Comparison of ENCODE assay signal across 14 cellular contexts in genomic region chr2:44929680-44930273, GRCh38. TPM values are rescaled to one million over a fixed set of nuclear protein-coding genes. Genes with fewer than 3 reads are reported as not detected.
DNase-seq lines count a peak whose midpoint lies in the region; ATAC-seq and TF ChIP-seq lines count a peak whose summit lies in the region.
"Had no signal": no experiment of that assay in that cellular context is flagged by ENCODE, and none has a peak within 500 bp of the region (broad histone marks: within the 10 kb centered on the region; RNA-seq: fewer than 3 reads in every experiment).

No MANE protein-coding gene starts in this region.

- peaks cover 47% of the 10 kb centered on the region for H3K27me3 Mint-ChIP-seq in activated naive CD8-positive, alpha-beta T cell
- H3K27me3 Mint-ChIP-seq in activated naive CD8-positive, alpha-beta T cell treated with anti-CD3 and anti-CD28 coated beads, Interleukin-2, amount 50 U/mL, for 24 hours: peaks cover 86% of the 10 kb centered on the region
- peaks cover 68% of the 10 kb centered on the region for H3K27me3 Mint-ChIP-seq in activated B cell treated with CpG ODN at 0.5 μM for 24 hours

- H3K27ac Mint-ChIP-seq in activated naive CD8-positive, alpha-beta T cell: no peak overlapping the region
- no peak overlapping the region for H3K27ac Mint-ChIP-seq in activated naive CD8-positive, alpha-beta T cell treated with anti-CD3 and anti-CD28 coated beads, Interleukin-2, amount 50 U/mL, for 24 hours
- H3K27ac Mint-ChIP-seq in activated B cell treated with CpG ODN at 0.5 μM for 24 hours: peak overlapping the region; percentile 30
- H3K27ac Mint-ChIP-seq: stimulated activated memory B cell treated with anti-CD40 and anti-IgM and Interleukin-4, amounts not matched to agents 10 μg/mL and 1 μg/mL and 100 μg/mL, for 72 hours had no signal

- H3K4me3 ChIP-seq in suprapubic skin: peak overlapping the region; percentile 42

- WGBS in suprapubic skin: 6% methylated on average over 44 of the region's 44 CpGs

- H3K4me1 Mint-ChIP-seq in activated naive CD8-positive, alpha-beta T cell (ENCODE audit: low read depth): peaks cover 34% of the 10 kb centered on the region
- peaks cover 24% of the 10 kb centered on the region for H3K4me1 Mint-ChIP-seq in activated naive CD8-positive, alpha-beta T cell treated with anti-CD3 and anti-CD28 coated beads, Interleukin-2, amount 50 U/mL, for 24 hours
- peaks cover 34% of the 10 kb centered on the region for H3K4me1 Mint-ChIP-seq in activated B cell treated with CpG ODN at 0.5 μM for 24 hours

- DNase-seq in activated naive CD8-positive, alpha-beta T cell treated with anti-CD3 and anti-CD28 coated beads, Interleukin-2, amount 50 U/mL, for 24 hours: no peak
- DNase-seq in activated B cell treated with CpG ODN at 0.5 μM for 24 hours: no peak
- DNase-seq in left kidney (ENCODE audit: low read depth, low spot score): peak; percentile 60
- DNase-seq in suprapubic skin (ENCODE audit: low spot score in 2 of 2): no peak
- DNase-seq in omental fat pad (ENCODE audit: low spot score): no peak
- no peak for DNase-seq in HPDE6-E6E7 (ENCODE audit: extremely low spot score)
- no peak for DNase-seq in stimulated activated CD4-positive, alpha-beta T cell treated with anti-CD3 and anti-CD28 coated beads, Interleukin-4, amount 100 ng/mL, for 4 hours
- DNase-seq: dorsolateral prefrontal cortex, NCI-H1694, NCI-H69, pancreas had no signal

- intact Hi-C loops in activated B cell treated with CpG ODN at 0.5 μM for 24 hours (cut with micrococcal nuclease): loop anchor here (1.0 to 5.0 kb wide), 2 partner anchors 13 to 127 kb away; no protein-coding TSS in a partner anchor

- no peak for ATAC-seq in activated naive CD8-positive, alpha-beta T cell treated with anti-CD3 and anti-CD28 coated beads, Interleukin-2, amount 50 U/mL, for 24 hours
- no peak for ATAC-seq in activated B cell treated with CpG ODN at 0.5 μM for 24 hours (ENCODE audit: low read depth)
- no peak for ATAC-seq in omental fat pad (ENCODE audit: low FRiP score)

- CTCF ChIA-PET in activated B cell treated with CpG ODN at 0.5 μM for 24 hours (lab: Charles Lee): no interaction called here

- TF ChIP-seq POLR2A in suprapubic skin (IDR thresholded peaks at IDR 0.05): no peak

- H3K27me3 ChIP-seq in suprapubic skin: peaks cover 100% of the 10 kb centered on the region

- no peak for TF ChIP-seq EP300 in suprapubic skin (IDR thresholded peaks at IDR 0.05)

- peaks cover 41% of the 10 kb centered on the region for H3K4me1 ChIP-seq in suprapubic skin

- POLR2A ChIA-PET in activated B cell treated with CpG ODN at 0.5 μM for 24 hours (lab: Charles Lee): no interaction called here

- H3K9me3 Mint-ChIP-seq in activated naive CD8-positive, alpha-beta T cell (ENCODE audit: low read depth): no peaks in the 10 kb centered on the region
- H3K9me3 Mint-ChIP-seq in activated naive CD8-positive, alpha-beta T cell treated with anti-CD3 and anti-CD28 coated beads, Interleukin-2, amount 50 U/mL, for 24 hours: no peaks in the 10 kb centered on the region
- no peaks in the 10 kb centered on the region for H3K9me3 Mint-ChIP-seq in activated B cell treated with CpG ODN at 0.5 μM for 24 hours
- H3K9me3 Mint-ChIP-seq: stimulated activated memory B cell treated with anti-CD40 and anti-IgM and Interleukin-4, amounts not matched to agents 10 μg/mL and 1 μg/mL and 100 μg/mL, for 72 hours had no signal

- H3K4me3 Mint-ChIP-seq in activated naive CD8-positive, alpha-beta T cell: peak overlapping the region; percentile 71
- no peak overlapping the region for H3K4me3 Mint-ChIP-seq in activated naive CD8-positive, alpha-beta T cell treated with anti-CD3 and anti-CD28 coated beads, Interleukin-2, amount 50 U/mL, for 24 hours
- H3K4me3 Mint-ChIP-seq in activated B cell treated with CpG ODN at 0.5 μM for 24 hours: peak overlapping the region; percentile 65

- no peak for TF ChIP-seq CTCF in activated B cell treated with CpG ODN at 0.5 μM for 24 hours (IDR thresholded peaks at IDR 0.05)
- no peak for TF ChIP-seq CTCF in suprapubic skin (IDR thresholded peaks at IDR 0.05)
- TF ChIP-seq CTCF in omental fat pad (IDR thresholded peaks at IDR 0.05): no peak

- no peaks in the 10 kb centered on the region for H3K9me3 ChIP-seq in suprapubic skin
- H3K9me3 ChIP-seq: ascending aorta, pancreas had no signal

- no peaks in the 10 kb centered on the region for H3K36me3 Mint-ChIP-seq in activated naive CD8-positive, alpha-beta T cell
- H3K36me3 Mint-ChIP-seq in activated naive CD8-positive, alpha-beta T cell treated with anti-CD3 and anti-CD28 coated beads, Interleukin-2, amount 50 U/mL, for 24 hours (ENCODE audit: low read depth): no peaks in the 10 kb centered on the region
- H3K36me3 Mint-ChIP-seq in activated B cell treated with CpG ODN at 0.5 μM for 24 hours (ENCODE audit: low read depth): no peaks in the 10 kb centered on the region
- H3K36me3 Mint-ChIP-seq: stimulated activated memory B cell treated with anti-CD40 and anti-IgM and Interleukin-4, amounts not matched to agents 10 μg/mL and 1 μg/mL and 100 μg/mL, for 72 hours had no signal

- no peak overlapping the region for H3K27ac ChIP-seq in suprapubic skin
- H3K27ac ChIP-seq: ascending aorta, dorsolateral prefrontal cortex, pancreas had no signal

- H3K36me3 ChIP-seq in suprapubic skin: no peaks in the 10 kb centered on the region
- H3K36me3 ChIP-seq: ascending aorta, pancreas had no signal

RNA-seq across cellular contexts. Expression of gene SIX3, which starts 11.7 kb away (rescaled TPM):
- total RNA-seq in activated B cell treated with CpG ODN at 0.5 μM for 24 hours (not detected in 2 replicates), suprapubic skin (under 1 TPM in 1 of 4 donors, not detected in 3; 0.38 TPM), omental fat pad (not detected)
- total RNA-seq: ascending aorta had no signal
